8 cellular contexts compared by ENCODE assay signal in genomic region chr2:168346725-168347477, GRCh38.
DNase-seq lines count a peak whose midpoint lies in the region; ATAC-seq and TF ChIP-seq lines count a peak whose summit lies in the region.

No MANE protein-coding gene starts in this region.

- no peaks in the 10 kb centered on the region for H3K9me2 ChIP-seq in PC-3 (replicated peaks; ENCODE audit: low read length)

- POLR2A ChIA-PET in PC-3 (lab: Charles Lee; ENCODE audit: unreplicated experiment) = interaction anchor here (0.5 kb wide), 1 partner anchor 44 kb away, joined by 7 read pairs; no protein-coding TSS in a partner anchor

- H3K9me3 Mint-ChIP-seq in neural progenitor cell = no peaks in the 10 kb centered on the region

- no peaks in the 10 kb centered on the region for H3K79me2 ChIP-seq in PC-3 (ENCODE audit: low read length)
- H3K79me2 ChIP-seq in neural progenitor cell (ENCODE audit: low read depth) = no peaks in the 10 kb centered on the region

- H3K4me2 ChIP-seq in PC-3 (ENCODE audit: low read length) = peak overlapping the region; percentile 91
- peak overlapping the region; percentile 79 for H3K4me2 ChIP-seq in neural progenitor cell

- H3F3A ChIP-seq in PC-3 (ENCODE audit: low read length, unreplicated experiment) (no peaks in the 10 kb centered on the region), neural progenitor cell (ENCODE audit: low read depth) (no peaks in the 10 kb centered on the region)

- peak overlapping the region; percentile 83 for H3K9ac ChIP-seq in HUES48 (ENCODE audit: low read depth, low read length)
- peak overlapping the region; percentile 58 for H3K9ac ChIP-seq in PC-3 (ENCODE audit: low read length)
- no peak overlapping the region for H3K9ac ChIP-seq in neural progenitor cell
- H3K9ac ChIP-seq in stomach smooth muscle (ENCODE audit: low read length in 2 of 2) = peak overlapping the region; percentile 67 to 89

- H4K20me1 ChIP-seq in PC-3 (ENCODE audit: low read length) (no peaks in the 10 kb centered on the region), neural progenitor cell (ENCODE audit: low read depth) (no peaks in the 10 kb centered on the region)

- peaks cover 2% of the 10 kb centered on the region for H3K4me1 Mint-ChIP-seq in neural progenitor cell

- intact Hi-C loops in PC-3 (cut with micrococcal nuclease) = loop anchor here (1.0 to 2.0 kb wide), 5 partner anchors 110 to 573 kb away; partner anchors contain the start of gene CERS6

- H3K9me3 ChIP-seq in HUES48 (ENCODE audit: control insufficient read depth, insufficient read depth, low read length) = no peaks in the 10 kb centered on the region
- no peaks in the 10 kb centered on the region for H3K9me3 ChIP-seq in PC-3 (ENCODE audit: low read length)
- no peaks in the 10 kb centered on the region for H3K9me3 ChIP-seq in neural progenitor cell (ENCODE audit: low read depth)
- H3K9me3 ChIP-seq in stomach smooth muscle (ENCODE audit: control insufficient read depth in 2 of 2, low read length in 2 of 2) = no peaks in the 10 kb centered on the region

- H3K4me3 Mint-ChIP-seq in neural progenitor cell = peak overlapping the region; percentile 78

- H3K36me3 Mint-ChIP-seq in neural progenitor cell = no peaks in the 10 kb centered on the region

- TF ChIP-seq CTCF in PC-3 (conservative IDR thresholded peaks at IDR 0.05; ENCODE audit: low read depth, low read length) (peak; percentile 91), neural progenitor cell (IDR thresholded peaks at IDR 0.05) (peak; percentile 92)

- peak overlapping the region; percentile 95 for H3K27ac Mint-ChIP-seq in neural progenitor cell

- H3K27ac ChIP-seq in HUES48 (ENCODE audit: low read depth, low read length) (peak overlapping the region; percentile 29), PC-3 (ENCODE audit: low read length) (no peak overlapping the region), neural progenitor cell (no peak overlapping the region), stomach smooth muscle (ENCODE audit: low read length) (peak overlapping the region; percentile 56)

- H3K27me3 ChIP-seq in HUES48 (ENCODE audit: control insufficient read depth, insufficient read depth, low read length) = no peaks in the 10 kb centered on the region
- no peaks in the 10 kb centered on the region for H3K27me3 ChIP-seq in PC-3 (ENCODE audit: low read length)
- H3K27me3 ChIP-seq in neural progenitor cell = no peaks in the 10 kb centered on the region
- H3K27me3 ChIP-seq in stomach smooth muscle (ENCODE audit: control insufficient read depth in 1 of 2, insufficient read depth in 2 of 2, low read length in 2 of 2) = no peaks in the 10 kb centered on the region

- H3K27me3 Mint-ChIP-seq in neural progenitor cell (ENCODE audit: insufficient read depth, low read depth) = peaks cover 3% of the 10 kb centered on the region

- CTCF ChIA-PET in PC-3 (lab: Charles Lee) = interaction anchor here (0.7 to 1.0 kb wide), 4 partner anchors 340 to 874 kb away, joined by 3 to 4 read pairs (median 3); no protein-coding TSS in a partner anchor

- H3K36me3 ChIP-seq in HUES48 (ENCODE audit: control insufficient read depth, insufficient read depth, low read length) = no peaks in the 10 kb centered on the region
- no peaks in the 10 kb centered on the region for H3K36me3 ChIP-seq in PC-3 (ENCODE audit: low read depth, low read length)
- no peaks in the 10 kb centered on the region for H3K36me3 ChIP-seq in neural progenitor cell
- H3K36me3 ChIP-seq in stomach smooth muscle (ENCODE audit: control insufficient read depth in 2 of 2, insufficient read depth in 2 of 2, low read length in 2 of 2) = no peaks in the 10 kb centered on the region

- H2AFZ ChIP-seq in PC-3 (ENCODE audit: low read length) (peak overlapping the region; percentile 98), neural progenitor cell (replicated peaks) (peak overlapping the region; percentile 99)

- ATAC-seq in GM19468 (IDR thresholded peaks at IDR 0.05; ENCODE audit: extremely low read depth, unreplicated experiment) (peak; percentile 67), PC-3 (peak; percentile 77)

- no TSS peak for BruUV-seq in PC-3 (replicated peaks; lab: Mats Ljungman, UMichigan)

- peak; percentile 62 for DNase-seq in COLO829 (ENCODE audit: low spot score)
- peak; percentile 78 for DNase-seq in PC-3
- peak; percentile 15 to 28 for DNase-seq in activated T-helper 1 cell treated with anti-CD3 and anti-CD28 coated beads, Interleukin-2, amount 50 U/mL, for 16 hours (ENCODE audit: low read depth in 1 of 2, low spot score in 1 of 2)
- DNase-seq in fibroblast of the conjunctiva (ENCODE audit: low read depth) = peak; percentile 34
- DNase-seq in neural progenitor cell (ENCODE audit: low spot score) = peak; percentile 86

- peak overlapping the region; percentile 64 for H3K4me3 ChIP-seq in HUES48 (ENCODE audit: low read depth, low read length)
- peak overlapping the region; percentile 78 for H3K4me3 ChIP-seq in PC-3 (ENCODE audit: low read length)
- H3K4me3 ChIP-seq in neural progenitor cell = peak overlapping the region; percentile 48
- H3K4me3 ChIP-seq in stomach smooth muscle (ENCODE audit: low read length in 2 of 2) = peak overlapping the region; percentile 82

- H3K4me1 ChIP-seq in HUES48 (ENCODE audit: control insufficient read depth, insufficient read depth, low read length) (peaks cover 12% of the 10 kb centered on the region), PC-3 (ENCODE audit: insufficient read depth, low read length) (peaks cover 9% of the 10 kb centered on the region), neural progenitor cell (peaks cover 19% of the 10 kb centered on the region), stomach smooth muscle (ENCODE audit: control insufficient read depth, insufficient read depth, low read length) (no peaks in the 10 kb centered on the region)

Comparison
In these comparisons a context has a peak if more than half of its experiments do, and no peak if none do; other contexts are left out.
1. DNase-seq: peak in every context shown above with its lines; median percentile 86 in neural progenitor cell; 78 in PC-3; 62 in COLO829; 34 in fibroblast of the conjunctiva; 22 in activated T-helper 1 cell treated with anti-CD3 and anti-CD28 coated beads, Interleukin-2, amount 50 U/mL, for 16 hours.
2. H3K27ac ChIP-seq: peak in HUES48 (single experiment) and stomach smooth muscle (single experiment); none in PC-3 (single experiment) and neural progenitor cell (single experiment).
3. Peak in every context shown above with its lines, with median percentiles within 50 percentile points of each other: H3K4me3 ChIP-seq.